ENCODE assay signal across 22 cellular contexts in genomic region chr7:4077980-4078379, GRCh38.
"Had no signal": no experiment of that assay in that cellular context is flagged by ENCODE, and none has a peak within 500 bp of the region (broad histone marks: within the 10 kb centered on the region; RNA-seq: fewer than 3 reads in every experiment).

No MANE protein-coding gene starts in this region.

- H3K9ac ChIP-seq: neural progenitor cell had no signal

- H3K4me3 Mint-ChIP-seq: effector memory CD8-positive, alpha-beta T cell; mesothelial cell of epicardium; naive thymus-derived CD4-positive, alpha-beta T cell; nephron; neural progenitor cell; stimulated activated memory B cell treated with anti-CD40 and anti-IgM and Interleukin-4, amounts not matched to agents 10 μg/mL and 1 μg/mL and 100 μg/mL, for 72 hours had no signal

- ATAC-seq: effector memory CD8-positive, alpha-beta T cell; gastrocnemius medialis; left cardiac atrium; left lung; mucosa of descending colon; naive thymus-derived CD4-positive, alpha-beta T cell; right cardiac atrium; stimulated activated memory B cell treated with anti-CD40 and anti-IgM and Interleukin-4, amounts not matched to agents 10 μg/mL and 1 μg/mL and 100 μg/mL, for 72 hours; stimulated activated naive CD8-positive, alpha-beta T cell treated with anti-CD3 and anti-CD28 coated beads, Interleukin-15, Interleukin-2, amounts not matched to agents 100 U/mL and 50 U/mL, for 24 hours; upper lobe of right lung had no signal

- H3K9me3 ChIP-seq: gastrocnemius medialis, mucosa of descending colon, prostate gland, sigmoid colon, thoracic aorta, tibial nerve, upper lobe of right lung, vagina had no signal

- H3K36me3 Mint-ChIP-seq: stimulated activated memory B cell treated with anti-CD40 and anti-IgM and Interleukin-4, amounts not matched to agents 10 μg/mL and 1 μg/mL and 100 μg/mL, for 72 hours had no signal

- H3K4me1 ChIP-seq: gastrocnemius medialis, left lung, neural progenitor cell, prostate gland, sigmoid colon, tibial nerve, upper lobe of right lung, vagina had no signal

- H3K4me1 Mint-ChIP-seq: mesothelial cell of epicardium; stimulated activated memory B cell treated with anti-CD40 and anti-IgM and Interleukin-4, amounts not matched to agents 10 μg/mL and 1 μg/mL and 100 μg/mL, for 72 hours had no signal

- H3K27me3 ChIP-seq: gastrocnemius medialis, left lung, neural progenitor cell, sigmoid colon, tibial nerve, upper lobe of right lung, vagina had no signal

- H3K27ac Mint-ChIP-seq: effector memory CD8-positive, alpha-beta T cell; mesothelial cell of epicardium; naive thymus-derived CD4-positive, alpha-beta T cell; nephron; neural progenitor cell; stimulated activated memory B cell treated with anti-CD40 and anti-IgM and Interleukin-4, amounts not matched to agents 10 μg/mL and 1 μg/mL and 100 μg/mL, for 72 hours had no signal

- H3K27ac ChIP-seq: gastrocnemius medialis, left lung, neural progenitor cell, prostate gland, sigmoid colon, thoracic aorta, tibial nerve, upper lobe of right lung, vagina had no signal

- DNase-seq: cortex of kidney; effector memory CD8-positive, alpha-beta T cell; foreskin fibroblast; gastrocnemius medialis; left cardiac atrium; left lung; mesenchymal stem cell; mucosa of descending colon; naive thymus-derived CD4-positive, alpha-beta T cell; right cardiac atrium; sigmoid colon; stimulated activated CD4-positive, alpha-beta T cell treated with anti-CD3 and anti-CD28 coated beads, Interleukin-4, amount 100 ng/mL, for 4 hours; stimulated activated naive CD8-positive, alpha-beta T cell treated with anti-CD3 and anti-CD28 coated beads, Interleukin-15, Interleukin-2, amounts not matched to agents 100 U/mL and 50 U/mL, for 24 hours; upper lobe of right lung had no signal

- H3K4me3 ChIP-seq: gastrocnemius medialis, left lung, mucosa of descending colon, neural progenitor cell, prostate gland, sigmoid colon, thoracic aorta, tibial nerve, upper lobe of right lung, vagina had no signal

- H3K36me3 ChIP-seq: gastrocnemius medialis, left lung, neural progenitor cell, prostate gland, upper lobe of right lung, vagina had no signal

- H3K9me3 Mint-ChIP-seq: effector memory CD8-positive, alpha-beta T cell had no signal
